In the genomic region with DNA sequence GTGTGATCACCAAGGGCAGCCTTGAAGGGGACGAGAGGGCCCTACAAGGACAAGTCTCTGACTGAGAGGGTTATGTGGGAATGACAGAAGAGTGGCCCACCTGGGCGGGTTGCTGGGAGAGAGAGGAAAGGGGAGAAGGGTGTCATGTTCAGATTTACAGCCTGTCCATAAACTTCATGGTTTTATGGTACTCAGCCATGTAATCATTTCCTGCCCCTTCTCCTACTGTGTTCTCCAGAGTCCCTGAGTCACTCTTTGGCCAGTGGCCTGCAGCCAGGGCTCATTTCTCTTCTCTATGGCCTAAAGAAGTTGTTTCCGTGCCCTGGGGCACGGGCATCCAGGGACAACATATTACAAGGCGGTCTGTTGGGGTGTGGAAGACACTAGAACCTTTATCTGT, we compare ENCODE assay signal across 9 cellular contexts. TPM values are rescaled to one million over a fixed set of nuclear protein-coding genes. Genes with fewer than 3 reads are reported as not detected.
DNase-seq lines count a peak whose midpoint lies in the region; ATAC-seq and TF ChIP-seq lines count a peak whose summit lies in the region.
"Had no signal": no experiment of that assay in that cellular context is flagged by ENCODE, and none has a peak within 500 bp of the region (broad histone marks: within the 10 kb centered on the region; RNA-seq: fewer than 3 reads in every experiment).

No MANE protein-coding gene starts in this region.

- H3K4me1 ChIP-seq in breast epithelium, result no peaks in the 10 kb centered on the region

- no peak for TF ChIP-seq CTCF in breast epithelium (IDR thresholded peaks at IDR 0.05)

- H3K27ac ChIP-seq in breast epithelium, result peak overlapping the region; percentile 21 to 48

- no peak for ATAC-seq in GM19397 (IDR thresholded peaks at IDR 0.05; ENCODE audit: unreplicated experiment)

- intact Hi-C loops in breast epithelium (cut with DNase I; ENCODE audit: low total_unique reads), result no loop called here

- H3K27me3 ChIP-seq in breast epithelium, result no peaks in the 10 kb centered on the region

- DNase-seq in AG20443 (ENCODE audit: low spot score), result peak; percentile 90
- DNase-seq in HT1080 (ENCODE audit: low read depth), result peak; percentile 96
- DNase-seq in breast epithelium (ENCODE audit: low spot score in 2 of 2), result peak in 1 of 2 donors; percentile 36
- peak; percentile 54 to 93 for DNase-seq in lung microvascular endothelial cell (ENCODE audit: low read depth in 2 of 2)
- no peak for DNase-seq in NCI-H2029 treated with DMSO at 0.1 percent for 48 hours (lab: John Stamatoyannopoulos, UW)
- DNase-seq in NCI-H82 treated with DMSO at 0.1 percent for 48 hours (lab: John Stamatoyannopoulos, UW; ENCODE audit: unreplicated experiment), result no peak
- no peak for DNase-seq in GF-D8 (lab: John Stamatoyannopoulos, UW)
- DNase-seq: T-cell had no signal

- TF ChIP-seq POLR2A in breast epithelium (IDR thresholded peaks at IDR 0.05), result no peak

- no peaks in the 10 kb centered on the region for H3K9me3 ChIP-seq in breast epithelium

- H3K4me3 ChIP-seq in breast epithelium, result no peak overlapping the region

- no peaks in the 10 kb centered on the region for H3K36me3 ChIP-seq in breast epithelium

RNA-seq across cellular contexts. Expression of gene DDX47, which starts 26.7 kb away (rescaled TPM):
- total RNA-seq in HT1080 (2014; rRNA removed; shearing (Covaris generic)), result 108 TPM in 2 replicates
- polyA plus RNA-seq in HT1080 (2015; cell fraction: cytosol; rRNA removed), result 122 and 125 TPM in 2 replicates
- 222 and 248 TPM in 2 replicates for polyA plus RNA-seq in HT1080 (2015; cell fraction: nucleus; rRNA removed)
- total RNA-seq in breast epithelium, result 10 to 100 TPM; 44.8 to 81.1 (median 60.0) TPM
- total RNA-seq in lung microvascular endothelial cell, result 36.6 and 42.3 TPM in 2 replicates

RNA-seq across cellular contexts. Expression of gene GPRC5A, which starts 51.5 kb away (rescaled TPM):
- total RNA-seq in HT1080 (2014; rRNA removed; shearing (Covaris generic)), result 19.8 and 21.7 TPM in 2 replicates
- 62.9 and 66.4 TPM in 2 replicates for polyA plus RNA-seq in HT1080 (2015; cell fraction: cytosol; rRNA removed)
- polyA plus RNA-seq in HT1080 (2015; cell fraction: nucleus; rRNA removed), result 148 and 163 TPM in 2 replicates
- total RNA-seq in breast epithelium (10 to 100 TPM; 10.9 to 40.1 (median 21.6) TPM), lung microvascular endothelial cell (0.99 and 2.2 TPM in 2 replicates)

RNA-seq across cellular contexts. Expression of gene APOLD1, which starts 54.4 kb away (rescaled TPM):
- 1.8 and 2.8 TPM in 2 replicates for total RNA-seq in HT1080 (2014; rRNA removed; shearing (Covaris generic))
- 0.69 and 0.71 TPM in 2 replicates for polyA plus RNA-seq in HT1080 (2015; cell fraction: cytosol; rRNA removed)
- 0.23 and 0.25 TPM in 2 replicates for polyA plus RNA-seq in HT1080 (2015; cell fraction: nucleus; rRNA removed)
- total RNA-seq in breast epithelium (100 to 1,000 TPM in 1 of 3 donors, 10 to 100 TPM in 2; 26.7 to 236 (median 41.4) TPM), lung microvascular endothelial cell (26.8 and 31.9 TPM in 2 replicates)

Comparison
In these comparisons a context has a peak if more than half of its experiments do, and no peak if none do; other contexts are left out.
1. DNase-seq: peak in AG20443 (single experiment), HT1080 (single experiment) and lung microvascular endothelial cell (2 of 2); none in NCI-H2029 treated with DMSO at 0.1 percent for 48 hours (single experiment), NCI-H82 treated with DMSO at 0.1 percent for 48 hours (single experiment) and GF-D8 (single experiment).